25 cellular contexts compared by ENCODE assay signal in genomic region chr2:62354771-62355550, GRCh38.
A peak's percentile ranks its signal among the peaks of the same experiment; 100 is the strongest.
DNase-seq lines count a peak whose midpoint lies in the region; FAIRE-seq and TF ChIP-seq lines count a peak whose summit lies in the region.
"Had no signal": no experiment of that assay in that cellular context is flagged by ENCODE, and none has a peak within 500 bp of the region (broad histone marks: within the 10 kb centered on the region; RNA-seq: fewer than 3 reads in every experiment).

No MANE protein-coding gene starts in this region.

- H3K4me1 ChIP-seq in esophagus squamous epithelium, result no peaks in the 10 kb centered on the region
- peaks cover 3% of the 10 kb centered on the region for H3K4me1 ChIP-seq in mesendoderm (ENCODE audit: control insufficient read depth, low read depth, low read length)
- H3K4me1 ChIP-seq: lower lobe of right lung, prostate gland, suprapubic skin, vagina had no signal

- no peak overlapping the region for H3K4me2 ChIP-seq in mesendoderm (ENCODE audit: low read length)
- H3K4me2 ChIP-seq: SK-N-SH had no signal

- FAIRE-seq in GM12892 (lab: Jason Lieb, UNC), result no peak

- WGBS in esophagus squamous epithelium, 2 donors, result 54 to 56% methylated on average over 9 of the region's 9 CpGs
- no CpG with 5 or more reads among the region's 9 CpGs for WGBS in mesendoderm (ENCODE audit: extremely low coverage, insufficient coverage, low lambda C conversion rate)

- no peaks in the 10 kb centered on the region for H3K79me2 ChIP-seq in mesendoderm (ENCODE audit: control insufficient read depth, insufficient read depth, low read length)

- no peak overlapping the region for H3K23ac ChIP-seq in mesendoderm (ENCODE audit: low read length)

- H3K9me3 ChIP-seq in esophagus squamous epithelium, result peaks cover 0 to 12% (median 0%) of the 10 kb centered on the region in 3 donors
- H3K9me3 ChIP-seq: lower lobe of right lung, prostate gland, SK-N-SH, suprapubic skin, vagina had no signal

- no peak overlapping the region for H2AK5ac ChIP-seq in mesendoderm (ENCODE audit: low read length)

- peak overlapping the region; percentile 76 for H4K8ac ChIP-seq in mesendoderm (ENCODE audit: low read depth, low read length)

- H3K27me3 ChIP-seq in H7 (ENCODE audit: control insufficient read depth, insufficient read depth, low read length) (no peaks in the 10 kb centered on the region), esophagus squamous epithelium (no peaks in the 10 kb centered on the region), mesendoderm (ENCODE audit: insufficient read depth, low read length, poor library complexity) (no peaks in the 10 kb centered on the region)
- H3K27me3 ChIP-seq: suprapubic skin, vagina had no signal

- H2BK15ac ChIP-seq in mesendoderm (replicated peaks; ENCODE audit: low read depth), result no peak overlapping the region

- TF ChIP-seq POLR2A in esophagus squamous epithelium (IDR thresholded peaks at IDR 0.05) (no peak), GM12892 (IDR thresholded peaks at IDR 0.05; ENCODE audit: low read depth, low read length) (no peak)

- H3K27ac ChIP-seq in esophagus squamous epithelium (peak overlapping the region in 3 of 4 donors; percentile 2 to 68 (median 68)), mesendoderm (ENCODE audit: low read depth, low read length) (peak overlapping the region; percentile 44)
- H3K27ac ChIP-seq: lower lobe of right lung, prostate gland, RWPE1, suprapubic skin, vagina had no signal

- H3K36me3 ChIP-seq in H7 (replicated peaks; ENCODE audit: control insufficient read depth, insufficient read depth, low read length), result no peaks in the 10 kb centered on the region
- no peaks in the 10 kb centered on the region for H3K36me3 ChIP-seq in esophagus squamous epithelium
- no peaks in the 10 kb centered on the region for H3K36me3 ChIP-seq in mesendoderm (ENCODE audit: control insufficient read depth, insufficient read depth, low read length)
- H3K36me3 ChIP-seq: lower lobe of right lung, prostate gland, suprapubic skin, vagina had no signal

- H3K56ac ChIP-seq in mesendoderm (ENCODE audit: low read length), result peak overlapping the region; percentile 70

- H4K5ac ChIP-seq in mesendoderm (ENCODE audit: low read length), result no peak overlapping the region

- intact Hi-C loops in esophagus squamous epithelium (cut with DNase I), result no loop called here

- peak; percentile 63 for DNase-seq in H7
- DNase-seq in NCI-H748 (lab: John Stamatoyannopoulos, UW; ENCODE audit: unreplicated experiment), result peak; percentile 70
- no peak for DNase-seq in esophagus squamous epithelium (lab: John Stamatoyannopoulos, UW)
- peak; percentile 63 for DNase-seq in mesendoderm
- no peak for DNase-seq in GM12892 (ENCODE audit: insufficient read length)
- DNase-seq in kidney glomerular epithelial cell (lab: John Stamatoyannopoulos, UW), result no peak
- DNase-seq in stimulated activated CD4-positive, alpha-beta T cell treated with anti-CD3 and anti-CD28 coated beads, Interleukin-15, amount 100 ng/mL, for 24 hours, result no peak
- DNase-seq: activated B cell treated with CpG ODN at 0.5 μM for 24 hours; activated CD4-positive, alpha-beta T cell treated with anti-CD3 and anti-CD28 coated beads, Interleukin-2, amount 50 U/mL, for 48 hours; activated effector memory CD4-positive, alpha-beta T cell treated with anti-CD3 and anti-CD28 coated beads, Interleukin-2, amount 50 U/mL, for 16 hours; activated naive CD8-positive, alpha-beta T cell treated with anti-CD3 and anti-CD28 coated beads, Interleukin-2, amount 50 U/mL, for 24 hours; CD4-positive, CD25-positive, alpha-beta regulatory T cell; effector memory CD8-positive, alpha-beta T cell; GF-D8; head of caudate nucleus; lower lobe of right lung; NCI-H1092 treated with DMSO at 0.1 percent for 48 hours; NCI-H2029; NCI-H446 treated with DMSO at 0.1 percent for 48 hours; SK-N-SH; stimulated activated CD4-positive, alpha-beta T cell treated with anti-CD3 and anti-CD28 coated beads, Interleukin-1b, Interleukin-23, amount 100 ng/mL, for 48 hours had no signal

- no peak overlapping the region for H3K18ac ChIP-seq in mesendoderm (ENCODE audit: low read length)

- peak overlapping the region; percentile 81 for H3K4ac ChIP-seq in mesendoderm (ENCODE audit: low read depth, low read length)

- TF ChIP-seq CTCF in esophagus squamous epithelium (IDR thresholded peaks at IDR 0.05), result no peak

- H3K4me3 ChIP-seq in H7 (ENCODE audit: insufficient read depth, low read depth, low read length) (no peak overlapping the region), esophagus squamous epithelium (no peak overlapping the region), mesendoderm (ENCODE audit: low read length) (no peak overlapping the region)
- H3K4me3 ChIP-seq: lower lobe of right lung, prostate gland, suprapubic skin, vagina had no signal

- no peak overlapping the region for H3K9ac ChIP-seq in mesendoderm (ENCODE audit: low read length)
- H3K9ac ChIP-seq: SK-N-SH had no signal

- H2BK5ac ChIP-seq in mesendoderm (ENCODE audit: low read length), result no peak overlapping the region

- no peak overlapping the region for H2BK120ac ChIP-seq in mesendoderm (ENCODE audit: low read depth, low read length)

- H3K79me1 ChIP-seq in mesendoderm (ENCODE audit: low read length), result no peaks in the 10 kb centered on the region

Comparison
In these comparisons a context has a peak if more than half of its experiments do, and no peak if none do; other contexts are left out.
1. DNase-seq: peak in H7 (single experiment), NCI-H748 (single experiment) and mesendoderm (single experiment); none in esophagus squamous epithelium (single experiment), GM12892 (single experiment), kidney glomerular epithelial cell (single experiment) and stimulated activated CD4-positive, alpha-beta T cell treated with anti-CD3 and anti-CD28 coated beads, Interleukin-15, amount 100 ng/mL, for 24 hours (single experiment).